Comparison of ENCODE assay signal across 8 cellular contexts in genomic region chrX:74421181-74422028, GRCh38. TPM values are rescaled to one million over a fixed set of nuclear protein-coding genes. Genes with fewer than 3 reads are reported as not detected.
DNase-seq lines count a peak whose midpoint lies in the region; ATAC-seq and TF ChIP-seq lines count a peak whose summit lies in the region.

SLC16A2 (plus strand) TSS chrX:74421493; CDS start chrX:74421638, 145 bp downstream.

- no peaks in the 10 kb centered on the region for H3K36me3 ChIP-seq in BLaER1 treated with 17β-estradiol and CSF1 and Interleukin-3, amounts not matched to agents 10 nM and 100 nM
- H3K36me3 ChIP-seq in HCT116 (ENCODE audit: control insufficient read depth in 1 of 2, insufficient read depth in 2 of 2, low read length in 2 of 2) (no peaks in the 10 kb centered on the region), RWPE2 (ENCODE audit: low read depth) (no peaks in the 10 kb centered on the region), heart right ventricle (no peaks in the 10 kb centered on the region), ovary (no peaks in the 10 kb centered on the region)

- TF ChIP-seq EP300 in ovary (IDR thresholded peaks at IDR 0.05), result no peak

- peak within 1 kb of the TSS; percentile 41 to 87 (median 83); a peak in 21 of 22 replicates for H3K27ac ChIP-seq in BLaER1 treated with 17β-estradiol and CSF1 and Interleukin-3, amounts not matched to agents 10 nM and 100 nM
- H3K27ac ChIP-seq in HCT116 (ENCODE audit: low read depth, low read length) (no peak within 1 kb of the TSS; the same call in 1 of the 2 replicates), RWPE2 (ENCODE audit: poor library complexity, severe bottlenecking) (peak within 1 kb of the TSS; percentile 83), angular gyrus (ENCODE audit: low read depth, low read length) (peak within 1 kb of the TSS; percentile 73), heart right ventricle (peak within 1 kb of the TSS; percentile 84 to 97 (median 91)), ovary (peak within 1 kb of the TSS; percentile 83 to 94)

- H4K20me1 ChIP-seq in BLaER1 treated with 17β-estradiol and CSF1 and Interleukin-3, amounts not matched to agents 10 nM and 100 nM, result no peaks in the 10 kb centered on the region
- H4K20me1 ChIP-seq in HCT116 (ENCODE audit: insufficient read depth), result no peaks in the 10 kb centered on the region

- H3K79me2 ChIP-seq in HCT116 (ENCODE audit: insufficient read depth, low read length), result no peaks in the 10 kb centered on the region

- no peak within 1 kb of the TSS for H2AFZ ChIP-seq in HCT116 (ENCODE audit: low read depth, low read length, poor library complexity, severe bottlenecking)

- no peak for DNase-seq in HCT116 (ENCODE audit: low read depth, low spot score)
- peak; percentile 75 for DNase-seq in RWPE2 (ENCODE audit: low spot score)
- peak; percentile 74 to 82 for DNase-seq in heart right ventricle
- peak; percentile 72 to 82 (median 77) for DNase-seq in ovary

- peak within 1 kb of the TSS; percentile 77 to 90 (median 83) for H3K4me2 ChIP-seq in BLaER1 treated with 17β-estradiol and CSF1 and Interleukin-3, amounts not matched to agents 10 nM and 100 nM
- H3K4me2 ChIP-seq in HCT116 (ENCODE audit: low read length), result peak within 1 kb of the TSS; percentile 63

- RAD21 ChIA-PET in HCT116 (lab: Charles Lee; ENCODE audit: low non-redundant PET in 1 of 2, low total read pairs in 2 of 2, uncharacterized antibody in 2 of 2, unreplicated experiment in 2 of 2), result no interaction called here

- BruUV-seq in HCT116 (replicated peaks; lab: Mats Ljungman, UMichigan), result no TSS peak

- H3K4me1 ChIP-seq in BLaER1 treated with 17β-estradiol and CSF1 and Interleukin-3, amounts not matched to agents 10 nM and 100 nM, result peaks cover 0 to 27% (median 19%) of the 10 kb centered on the region in 10 experiments; a peak in 18 of 20 replicates
- H3K4me1 ChIP-seq in HCT116 (ENCODE audit: control insufficient read depth in 1 of 2, insufficient read depth in 2 of 2, low read length in 2 of 2) (peaks cover 0 to 6% of the 10 kb centered on the region in 2 experiments; a peak in 1 of 4 replicates), RWPE2 (ENCODE audit: insufficient read depth, poor library complexity, severe bottlenecking) (peaks cover 4% of the 10 kb centered on the region), heart right ventricle (peaks cover 0 to 12% (median 5%) of the 10 kb centered on the region in 9 donors), ovary (ENCODE audit: insufficient read depth) (no peaks in the 10 kb centered on the region)

- WGBS in heart right ventricle, 2 donors, result 0 to 1% methylated on average over 34 to 52 of the region's 55 CpGs
- 32 to 45% (median 32%) methylated on average over 40 to 55 of the region's 55 CpGs for WGBS in ovary, 3 donors

- TF ChIP-seq POLR2A in HCT116 (IDR thresholded peaks at IDR 0.05; ENCODE audit: borderline replicate concordance, extremely low read depth, insufficient read depth, insufficient read length), result no peak
- TF ChIP-seq POLR2A in ovary (IDR thresholded peaks at IDR 0.05), result no peak

- no peaks in the 10 kb centered on the region for H3K9me2 ChIP-seq in HCT116 (ENCODE audit: insufficient read depth)

- intact Hi-C loops in HCT116 (cut with micrococcal nuclease), result no loop called here
- intact Hi-C loops in heart right ventricle (cut with DNase I), result loop anchor here in 5 of 10 donors (2.0 to 5.0 kb wide), 3 partner anchors 115 to 129 kb away; no protein-coding TSS in a partner anchor
- intact Hi-C loops in ovary (cut with DNase I), result loop anchor here in 2 of 4 donors (2.0 to 10.0 kb wide), 3 partner anchors 113 to 191 kb away; partner anchors contain the start of gene RLIM (in 1 of the 2)

- TF ChIP-seq RAD21 in HCT116 (IDR thresholded peaks at IDR 0.05; ENCODE audit: low read depth), result no peak

- H3K27me3 ChIP-seq in BLaER1 treated with 17β-estradiol and CSF1 and Interleukin-3, amounts not matched to agents 10 nM and 100 nM, result peaks cover 8 to 45% (median 38%) of the 10 kb centered on the region in 11 experiments; a peak in 21 of 22 replicates
- H3K27me3 ChIP-seq in HCT116 (ENCODE audit: insufficient read depth, low read length), result no peaks in the 10 kb centered on the region
- H3K27me3 ChIP-seq in RWPE2 (ENCODE audit: insufficient read depth, poor library complexity, severe bottlenecking), result no peaks in the 10 kb centered on the region
- peaks cover 0 to 66% (median 0%) of the 10 kb centered on the region in 7 donors for H3K27me3 ChIP-seq in heart right ventricle
- H3K27me3 ChIP-seq in ovary, result no peaks in the 10 kb centered on the region

- H3K4me3 ChIP-seq in BLaER1 treated with 17β-estradiol and CSF1 and Interleukin-3, amounts not matched to agents 10 nM and 100 nM, result peak within 1 kb of the TSS; percentile 57 to 77 (median 68)
- H3K4me3 ChIP-seq in HCT116 (replicated peaks in 1 of 2; ENCODE audit: low read depth in 1 of 2, low read length in 2 of 2) (peak within 1 kb of the TSS; percentile 23 to 48), RWPE2 (ENCODE audit: severe bottlenecking) (peak within 1 kb of the TSS; percentile 53), heart right ventricle (peak within 1 kb of the TSS; percentile 41 to 68 (median 59)), ovary (peak within 1 kb of the TSS; percentile 52)

- H3K9me3 ChIP-seq in BLaER1 treated with 17β-estradiol and CSF1 and Interleukin-3, amounts not matched to agents 10 nM and 100 nM (replicated peaks in 1 of 11), result peaks cover 0 to 30% (median 10%) of the 10 kb centered on the region in 11 experiments; a peak in 15 of 22 replicates
- no peaks in the 10 kb centered on the region for H3K9me3 ChIP-seq in HCT116 (ENCODE audit: control insufficient read depth in 1 of 2, insufficient read depth in 1 of 2, low read depth in 1 of 2, low read length in 2 of 2)
- H3K9me3 ChIP-seq in RWPE2 (ENCODE audit: severe bottlenecking), result no peaks in the 10 kb centered on the region
- H3K9me3 ChIP-seq in heart right ventricle, result no peaks in the 10 kb centered on the region
- no peaks in the 10 kb centered on the region for H3K9me3 ChIP-seq in ovary

- peak within 1 kb of the TSS; percentile 77 to 87 (median 83) for H3K9ac ChIP-seq in BLaER1 treated with 17β-estradiol and CSF1 and Interleukin-3, amounts not matched to agents 10 nM and 100 nM
- peak within 1 kb of the TSS; percentile 49; the same call in 1 of the 2 replicates for H3K9ac ChIP-seq in HCT116 (ENCODE audit: low read length)

- TF ChIP-seq CTCF in HCT116 (IDR thresholded peaks at IDR 0.05 in 2 of 3, conservative IDR thresholded peaks at IDR 0.05 in 1 of 3; ENCODE audit: borderline replicate concordance in 1 of 3, insufficient read depth in 1 of 3, low read depth in 2 of 3, low read length in 2 of 3) (no peak), RWPE2 (IDR thresholded peaks at IDR 0.05; ENCODE audit: poor library complexity, severe bottlenecking) (no peak), heart right ventricle (IDR thresholded peaks at IDR 0.05) (no peak), ovary (IDR thresholded peaks at IDR 0.05) (no peak)

- CTCF ChIA-PET in HCT116 (lab: Charles Lee), result no interaction called here

- ATAC-seq in HCT116, result no peak
- ATAC-seq in RWPE2 (ENCODE audit: low read depth), result peak; percentile 53
- peak; percentile 70 to 87 (median 82) for ATAC-seq in heart right ventricle
- no peak for ATAC-seq in GM18870 (IDR thresholded peaks at IDR 0.05; ENCODE audit: unreplicated experiment)
- ATAC-seq in GM21381 (IDR thresholded peaks at IDR 0.05; ENCODE audit: unreplicated experiment), result no peak

- POLR2A ChIA-PET in HCT116 (lab: Charles Lee), result no interaction called here

TF ChIP-seq in HCT116, 20 proteins besides CTCF, POLR2A, EP300 and RAD21:
- TF ChIP-seq FOSL1 (IDR thresholded peaks at IDR 0.05; ENCODE audit: low read depth) (no peak), EGR1 (IDR thresholded peaks at IDR 0.05; ENCODE audit: low read depth) (no peak), ELF1 (IDR thresholded peaks at IDR 0.05; ENCODE audit: borderline replicate concordance, low read depth) (no peak), YY1 (IDR thresholded peaks at IDR 0.05; ENCODE audit: extremely low read depth, insufficient replicate concordance, low read depth, low read length) (no peak), EZH2phosphoT487 (IDR thresholded peaks at IDR 0.05; ENCODE audit: borderline replicate concordance) (no peak), EZH2 (IDR thresholded peaks at IDR 0.05) (no peak), ATF3 (IDR thresholded peaks at IDR 0.05) (no peak)

RNA-seq across cellular contexts. Expression of gene SLC16A2, which starts in this region (rescaled TPM):
- total RNA-seq in HCT116 (2021; ENCODE audit: unreplicated experiment) (0.32 TPM), heart right ventricle (10 to 100 TPM in 1 of 10 donors, 1 to 10 TPM in 9; 4.9 to 12.6 (median 7.4) TPM), ovary (10 to 100 TPM in 5 of 7 donors, 1 to 10 TPM in 2; 8.1 to 41.4 (median 24.1) TPM)
- 0.05 and 0.08 TPM in 2 replicates for polyA plus RNA-seq in HCT116 (2012)
- polyA plus RNA-seq in heart right ventricle (1 to 10 TPM; 2.4 to 3.7 TPM), ovary (10 to 100 TPM; 16.3 to 37.1 TPM)

Comparison
In these comparisons a context has a peak if more than half of its experiments do, and no peak if none do; other contexts are left out.
1. ATAC-seq: peak in RWPE2 (single experiment) and heart right ventricle (8 of 8); none in HCT116 (single experiment), GM18870 (single experiment) and GM21381 (single experiment).
2. Peak in every context shown above with its lines, with median percentiles within 50 percentile points of each other: H3K4me3 ChIP-seq.